23 cellular contexts compared by ENCODE assay signal in genomic region chr17:73027130-73027741, GRCh38.
DNase-seq lines count a peak whose midpoint lies in the region; ATAC-seq and TF ChIP-seq lines count a peak whose summit lies in the region.
"Had no signal": no experiment of that assay in that cellular context is flagged by ENCODE, and none has a peak within 500 bp of the region (broad histone marks: within the 10 kb centered on the region; RNA-seq: fewer than 3 reads in every experiment).

No MANE protein-coding gene starts in this region.

- intact Hi-C loops in gastrocnemius medialis (cut with DNase I; ENCODE audit: low total_unique reads) = no loop called here

- H3K4me2 ChIP-seq in BLaER1 = peak overlapping the region; percentile 76; the same call in 1 of the 2 replicates
- no peak overlapping the region for H3K4me2 ChIP-seq in Karpas-422 (ENCODE audit: low read depth, low read length, poor library complexity, severe bottlenecking)

- TF ChIP-seq CTCF in fibroblast of the aortic adventitia (IDR thresholded peaks at IDR 0.05; ENCODE audit: insufficient read depth, low read length) = no peak
- no peak for TF ChIP-seq CTCF in gastrocnemius medialis (IDR thresholded peaks at IDR 0.05 in 4 of 5, conservative IDR thresholded peaks at IDR 0.05 in 1 of 5)

- H3K27me3 ChIP-seq in BLaER1 (no peaks in the 10 kb centered on the region), adipocyte (replicated peaks; ENCODE audit: control insufficient read depth, insufficient read depth, low read length) (no peaks in the 10 kb centered on the region), Karpas-422 (ENCODE audit: low read length) (no peaks in the 10 kb centered on the region), gastrocnemius medialis (no peaks in the 10 kb centered on the region)

- no peak overlapping the region for H3K27ac ChIP-seq in BLaER1
- no peak overlapping the region for H3K27ac ChIP-seq in Karpas-422 (ENCODE audit: low read length)
- H3K27ac ChIP-seq in gastrocnemius medialis = no peak overlapping the region
- H3K27ac ChIP-seq: C4-2B, psoas muscle, thoracic aorta had no signal

- H3K9me2 ChIP-seq in Karpas-422 (replicated peaks; ENCODE audit: insufficient read depth, low read length) = no peaks in the 10 kb centered on the region

- no peaks in the 10 kb centered on the region; the same call in 1 of the 2 replicates for H4K20me1 ChIP-seq in BLaER1
- no peaks in the 10 kb centered on the region for H4K20me1 ChIP-seq in Karpas-422 (ENCODE audit: insufficient read depth, low read depth, low read length)

- ATAC-seq in gastrocnemius medialis = no peak
- ATAC-seq: natural killer cell treated with Interleukin-12 subunit alpha and Interleukin-12 subunit beta and Interleukin-15 and Interleukin-18, amount 100 ng/mL, for 72 hours; psoas muscle had no signal

- H3K79me2 ChIP-seq in Karpas-422 (ENCODE audit: low read length) = peaks cover 80% of the 10 kb centered on the region

- H3K9me3 ChIP-seq in BLaER1 (peaks cover 8% of the 10 kb centered on the region), adipocyte (ENCODE audit: control insufficient read depth, low read length) (no peaks in the 10 kb centered on the region), Karpas-422 (ENCODE audit: low read length) (no peaks in the 10 kb centered on the region), gastrocnemius medialis (no peaks in the 10 kb centered on the region)
- H3K9me3 ChIP-seq: psoas muscle, thoracic aorta had no signal

- H3K9ac ChIP-seq in BLaER1 (no peak overlapping the region), adipocyte (ENCODE audit: low read length) (no peak overlapping the region), Karpas-422 (ENCODE audit: low read length) (no peak overlapping the region)

- DNase-seq in adipocyte (ENCODE audit: low read depth) (peak; percentile 60), fibroblast of the aortic adventitia (ENCODE audit: low read depth) (peak; percentile 30), renal cortical epithelial cell (ENCODE audit: low read depth) (peak; percentile 32), Karpas-422 (no peak), gastrocnemius medialis (no peak), NCI-H2196 treated with DMSO at 0.1 percent for 48 hours (lab: John Stamatoyannopoulos, UW; ENCODE audit: unreplicated experiment) (no peak)
- DNase-seq: activated CD4-positive, alpha-beta T cell treated with anti-CD3 and anti-CD28 coated beads, Interleukin-2, amount 50 U/mL, for 4 hours; anterior cingulate cortex; DMS153; foreskin melanocyte; GF-D8; H7; kidney glomerular epithelial cell; NCI-H1417; NCI-H526 treated with DMSO at 0.1 percent for 48 hours; OCI-M1; psoas muscle; Right ventricle myocardium superior; T-helper 1 cell had no signal

- in situ Hi-C loops in gastrocnemius medialis (cut with MboI; ENCODE audit: low sequenced_read_pairs in 4 of 4) = no loop called here

- H3K4me1 ChIP-seq in BLaER1 = peaks cover 41% of the 10 kb centered on the region
- peaks cover 14% of the 10 kb centered on the region for H3K4me1 ChIP-seq in adipocyte (ENCODE audit: control insufficient read depth, insufficient read depth, low read length)
- peaks cover 4% of the 10 kb centered on the region; the same call in 1 of the 2 replicates for H3K4me1 ChIP-seq in Karpas-422 (ENCODE audit: low read length)
- peaks cover 16 to 18% of the 10 kb centered on the region in 2 donors for H3K4me1 ChIP-seq in gastrocnemius medialis

- no peak for TF ChIP-seq POLR2A in gastrocnemius medialis (IDR thresholded peaks at IDR 0.05)

- H3K36me3 ChIP-seq in BLaER1 = peaks cover 36% of the 10 kb centered on the region
- no peaks in the 10 kb centered on the region for H3K36me3 ChIP-seq in adipocyte (ENCODE audit: control insufficient read depth, insufficient read depth, low read length, severe bottlenecking)
- H3K36me3 ChIP-seq in Karpas-422 (ENCODE audit: insufficient read depth, low read length) = peaks cover 13% of the 10 kb centered on the region
- H3K36me3 ChIP-seq in gastrocnemius medialis = no peaks in the 10 kb centered on the region

- H2AFZ ChIP-seq in Karpas-422 (ENCODE audit: low read length) = no peak overlapping the region

- H3K4me3 ChIP-seq in BLaER1 = no peak overlapping the region
- no peak overlapping the region for H3K4me3 ChIP-seq in adipocyte (ENCODE audit: low read length)
- no peak overlapping the region for H3K4me3 ChIP-seq in fibroblast of the aortic adventitia (ENCODE audit: low read depth, low read length)
- H3K4me3 ChIP-seq in Karpas-422 (ENCODE audit: low read length) = no peak overlapping the region
- no peak overlapping the region for H3K4me3 ChIP-seq in gastrocnemius medialis
- H3K4me3 ChIP-seq: psoas muscle, thoracic aorta had no signal

Comparison
In these comparisons a context has a peak if more than half of its experiments do, and no peak if none do; other contexts are left out.
1. DNase-seq: peak in adipocyte (single experiment), fibroblast of the aortic adventitia (single experiment) and renal cortical epithelial cell (single experiment); none in Karpas-422 (single experiment), gastrocnemius medialis (0 of 2) and NCI-H2196 treated with DMSO at 0.1 percent for 48 hours (single experiment).